In genomic region chr7:27200761-27201230, GRCh38 we compare ENCODE assay signal across 8 cellular contexts. TPM values are rescaled to one million over a fixed set of nuclear protein-coding genes. Genes with fewer than 3 reads are reported as not detected.
DNase-seq lines count a peak whose midpoint lies in the region; ATAC-seq and TF ChIP-seq lines count a peak whose summit lies in the region.

No MANE protein-coding gene starts in this region.

- H3K36me3 ChIP-seq in mucosa of stomach (ENCODE audit: control insufficient read depth, insufficient read depth, low read length): no peaks in the 10 kb centered on the region
- H3K36me3 ChIP-seq in stomach: no peaks in the 10 kb centered on the region

- H3K9me3 ChIP-seq in mucosa of stomach (ENCODE audit: control insufficient read depth, low read length): no peaks in the 10 kb centered on the region
- H3K9me3 ChIP-seq in stomach: peaks cover 0 to 5% (median 0%) of the 10 kb centered on the region in 4 donors

- intact Hi-C loops in stomach (cut with DNase I; ENCODE audit: low total_unique reads): loop anchor here (10.0 kb wide), 3 partner anchors 374 to 814 kb away; no protein-coding TSS in a partner anchor

- TF ChIP-seq CTCF in AG10803 (conservative IDR thresholded peaks at IDR 0.05; ENCODE audit: low read length): no peak
- no peak for TF ChIP-seq CTCF in stomach (IDR thresholded peaks at IDR 0.05)

- H3K9me3 Mint-ChIP-seq in activated T-cell treated with anti-CD3 and anti-CD28 coated beads, Interleukin-2, amount 50 U/mL, for 72 hours: no peaks in the 10 kb centered on the region

- H3K4me3 Mint-ChIP-seq in activated T-cell treated with anti-CD3 and anti-CD28 coated beads, Interleukin-2, amount 50 U/mL, for 72 hours: peak overlapping the region; percentile 41 to 75

- no peak for TF ChIP-seq POLR2A in stomach (IDR thresholded peaks at IDR 0.05)

- no peaks in the 10 kb centered on the region for H3K36me3 Mint-ChIP-seq in activated T-cell treated with anti-CD3 and anti-CD28 coated beads, Interleukin-2, amount 50 U/mL, for 72 hours (ENCODE audit: insufficient read depth in 2 of 2)

- H3K4me1 ChIP-seq in mucosa of stomach (ENCODE audit: control insufficient read depth, insufficient read depth, low read length) (peaks cover 47% of the 10 kb centered on the region), stomach (peaks cover 39 to 65% (median 53%) of the 10 kb centered on the region in 4 donors)

- H3K27ac ChIP-seq in stomach: no peak overlapping the region

- H3K4me3 ChIP-seq in AG10803 (ENCODE audit: low read length) (peak overlapping the region; percentile 65), mucosa of stomach (ENCODE audit: low read length) (peak overlapping the region; percentile 14), stomach (peak overlapping the region in 2 of 4 donors; percentile 5 to 50)

- 8 to 12% (median 11%) methylated on average over 9 of the region's 9 CpGs for WGBS in stomach, 5 donors

- H3K9ac ChIP-seq in mucosa of stomach (ENCODE audit: low read length): no peak overlapping the region

- H3K27ac Mint-ChIP-seq in activated T-cell treated with anti-CD3 and anti-CD28 coated beads, Interleukin-2, amount 50 U/mL, for 72 hours: no peak overlapping the region

- peak; percentile 32 to 44 for ATAC-seq in activated T-cell treated with anti-CD3 and anti-CD28 coated beads, Interleukin-2, amount 50 U/mL, for 72 hours (replicated peaks in 1 of 2)
- no peak for ATAC-seq in HG02678 (IDR thresholded peaks at IDR 0.05; ENCODE audit: unreplicated experiment)

- no peak for TF ChIP-seq EP300 in stomach (IDR thresholded peaks at IDR 0.05)

- H3K4me1 Mint-ChIP-seq in activated T-cell treated with anti-CD3 and anti-CD28 coated beads, Interleukin-2, amount 50 U/mL, for 72 hours (ENCODE audit: low read depth): peaks cover 37% of the 10 kb centered on the region

- peaks cover 87% of the 10 kb centered on the region for H3K27me3 Mint-ChIP-seq in activated T-cell treated with anti-CD3 and anti-CD28 coated beads, Interleukin-2, amount 50 U/mL, for 72 hours (ENCODE audit: low read depth)

- DNase-seq in AG10803 (ENCODE audit: low read depth) (no peak), HT-29 (ENCODE audit: low spot score) (peak; percentile 87), HK-2 (ENCODE audit: unreplicated experiment) (no peak), CD1c-positive myeloid dendritic cell (ENCODE audit: extremely low spot score) (no peak), stomach (no peak)
- no peak for DNase-seq in activated T-cell treated with anti-CD3 and anti-CD28 coated beads, Interleukin-2, amount 50 U/mL, for 72 hours

- H3K27me3 ChIP-seq in mucosa of stomach (ENCODE audit: control insufficient read depth, insufficient read depth, low read length) (peaks cover 97% of the 10 kb centered on the region), stomach (peaks cover 55 to 100% (median 95%) of the 10 kb centered on the region in 3 donors)

RNA-seq across cellular contexts. Expression of gene HOXA13, which starts 0.9 kb away (rescaled TPM):
- 19.8 and 22.2 TPM in 2 replicates for total RNA-seq in HT-29 (2014; rRNA removed; shearing (Covaris generic))
- total RNA-seq in activated T-cell treated with anti-CD3 and anti-CD28 coated beads, Interleukin-2, amount 50 U/mL, for 72 hours: not detected
- 10 to 100 TPM in 1 of 5 donors, not detected in 4; 29.0 TPM for total RNA-seq in stomach
- polyA plus RNA-seq in stomach: not detected

RNA-seq across cellular contexts. Expression of gene HOXA11, which starts 15.8 kb away (rescaled TPM):
- total RNA-seq in HT-29 (2014; rRNA removed; shearing (Covaris generic)): 67.7 and 74.3 TPM in 2 replicates
- under 1 TPM; 0.09 to 0.14 TPM for total RNA-seq in activated T-cell treated with anti-CD3 and anti-CD28 coated beads, Interleukin-2, amount 50 U/mL, for 72 hours
- total RNA-seq in stomach: 1 to 10 TPM in 1 of 5 donors, not detected in 4; 5.2 TPM
- not detected for polyA plus RNA-seq in stomach

RNA-seq across cellular contexts. Expression of gene HOXA10, which starts 26.7 kb away (rescaled TPM):
- 78.9 and 86.4 TPM in 2 replicates for total RNA-seq in HT-29 (2014; rRNA removed; shearing (Covaris generic))
- under 1 TPM; 0.19 to 0.26 TPM for total RNA-seq in activated T-cell treated with anti-CD3 and anti-CD28 coated beads, Interleukin-2, amount 50 U/mL, for 72 hours
- total RNA-seq in stomach: 100 to 1,000 TPM in 1 of 5 donors, under 1 TPM in 1, not detected in 3; 0.92 to 337 TPM
- polyA plus RNA-seq in stomach: under 1 TPM in 1 of 3 donors, not detected in 2; 0.18 TPM

RNA-seq across cellular contexts. Expression of gene HOXA9, which starts 35.5 kb away (rescaled TPM):
- 96.1 and 99.2 TPM in 2 replicates for total RNA-seq in HT-29 (2014; rRNA removed; shearing (Covaris generic))
- not detected for total RNA-seq in activated T-cell treated with anti-CD3 and anti-CD28 coated beads, Interleukin-2, amount 50 U/mL, for 72 hours
- 10 to 100 TPM in 1 of 5 donors, not detected in 4; 68.1 TPM for total RNA-seq in stomach
- under 1 TPM in 1 of 3 donors, not detected in 2; 0.25 TPM for polyA plus RNA-seq in stomach

RNA-seq across cellular contexts. Expression of gene EVX1, which starts 41.8 kb away (rescaled TPM):
- total RNA-seq in HT-29 (2014; rRNA removed; shearing (Covaris generic)): 0.31 TPM in 1 of 2 replicates, not detected in the other
- total RNA-seq in activated T-cell treated with anti-CD3 and anti-CD28 coated beads, Interleukin-2, amount 50 U/mL, for 72 hours: under 1 TPM in 1 of 2 donors, not detected in 1; 0.07 TPM
- total RNA-seq in stomach: not detected
- not detected for polyA plus RNA-seq in stomach

Comparison
In these comparisons a context has a peak if more than half of its experiments do, and no peak if none do; other contexts are left out.
1. RNA of gene HOXA11, which starts 15.8 kb away (total RNA-seq): 67.7 to 74.3 TPM in HT-29; 0.09 to 0.14 TPM in activated T-cell treated with anti-CD3 and anti-CD28 coated beads, Interleukin-2, amount 50 U/mL, for 72 hours and 5.2 TPM in stomach; every median in the first group is over 10 times any median in the second.